In genomic region chr10:132427939-132428367, GRCh38 we compare ENCODE assay signal across 25 cellular contexts. TPM values are rescaled to one million over a fixed set of nuclear protein-coding genes. Genes with fewer than 3 reads are reported as not detected.
DNase-seq lines count a peak whose midpoint lies in the region; ATAC-seq, FAIRE-seq and TF ChIP-seq lines count a peak whose summit lies in the region.
"Had no signal": no experiment of that assay in that cellular context is flagged by ENCODE, and none has a peak within 500 bp of the region (broad histone marks: within the 10 kb centered on the region; RNA-seq: fewer than 3 reads in every experiment).

No MANE protein-coding gene starts in this region.

- no peak overlapping the region for H3K4me2 ChIP-seq in HepG2 (ENCODE audit: low read depth, low read length)
- H3K4me2 ChIP-seq: A549, GM23338, KMS-11 had no signal

- H3K4me1 ChIP-seq in HepG2 (ENCODE audit: insufficient read depth, low read length) (no peaks in the 10 kb centered on the region), right lobe of liver (no peaks in the 10 kb centered on the region)

- no peak for FAIRE-seq in HepG2 (lab: Jason Lieb, UNC)
- FAIRE-seq: A549 had no signal

- H3K9ac ChIP-seq in HepG2 (ENCODE audit: insufficient read depth, low read depth, low read length) = no peak overlapping the region
- H3K9ac ChIP-seq: KMS-11 had no signal

- BruUV-seq in HepG2 (replicated peaks; lab: Mats Ljungman, UMichigan) = no TSS peak

- H3K36me3 ChIP-seq in HepG2 (replicated peaks in 1 of 2; ENCODE audit: control insufficient read depth in 1 of 2, insufficient read depth in 2 of 2, low read length in 2 of 2) (no peaks in the 10 kb centered on the region), right lobe of liver (no peaks in the 10 kb centered on the region)

- TF ChIP-seq CTCF in HepG2 (CRISPR knock-in tag; IDR thresholded peaks at IDR 0.05) = no peak
- TF ChIP-seq CTCF in right lobe of liver (IDR thresholded peaks at IDR 0.05) = no peak

- H4K20me1 ChIP-seq in HepG2 (ENCODE audit: insufficient read depth, low read length) = no peaks in the 10 kb centered on the region

- no peak for TF ChIP-seq EP300 in HepG2 (IDR thresholded peaks at IDR 0.05; ENCODE audit: low read depth in 2 of 2, low read length in 2 of 2)
- TF ChIP-seq EP300 in HepG2 (CRISPR knock-in tag; IDR thresholded peaks at IDR 0.05; ENCODE audit: borderline replicate concordance) = no peak

- in situ Hi-C loops in HepG2 (cut with HindIII; ENCODE audit: extremely low pct_ligation_motif_present, low pct_unique_long_range_greater_than_20kb) = no loop called here

- no peak overlapping the region for H2AFZ ChIP-seq in HepG2 (ENCODE audit: low read length)
- H2AFZ ChIP-seq: GM23338 had no signal

- H3K27me3 ChIP-seq in HepG2 (ENCODE audit: control insufficient read depth in 1 of 2, insufficient read depth in 2 of 2, low read length in 2 of 2) (peaks cover 0 to 9% of the 10 kb centered on the region in 2 experiments; a peak in 2 of 5 replicates), right lobe of liver (no peaks in the 10 kb centered on the region)

- ATAC-seq in HepG2 = no peak
- ATAC-seq in right lobe of liver = no peak
- ATAC-seq in T-helper 17 cell = peak; percentile 14
- peak; percentile 36 for ATAC-seq in effector memory CD8-positive, alpha-beta T cell (replicated peaks)
- no peak for ATAC-seq in GM21528 (IDR thresholded peaks at IDR 0.05; ENCODE audit: low FRiP score, unreplicated experiment)
- ATAC-seq in HG02571 (IDR thresholded peaks at IDR 0.05; ENCODE audit: unreplicated experiment) = no peak
- ATAC-seq: GM23338, HCT116 had no signal

- H3K79me2 ChIP-seq in HepG2 (ENCODE audit: insufficient read depth, low read length) = no peaks in the 10 kb centered on the region

- no peak overlapping the region for H3K4me3 Mint-ChIP-seq in T-helper 17 cell
- no peak overlapping the region for H3K4me3 Mint-ChIP-seq in effector memory CD8-positive, alpha-beta T cell
- H3K4me3 Mint-ChIP-seq: B cell, CD14-positive monocyte, GM23338 had no signal

- H3K9me3 ChIP-seq in HepG2 (ENCODE audit: low read length) (no peaks in the 10 kb centered on the region), right lobe of liver (no peaks in the 10 kb centered on the region), T-helper 17 cell (ENCODE audit: control insufficient read depth, low read length, poor library complexity, severe bottlenecking) (no peaks in the 10 kb centered on the region)
- H3K9me3 ChIP-seq: A549 had no signal

- no peak for TF ChIP-seq RAD21 in HepG2 (CRISPR knock-in tag; IDR thresholded peaks at IDR 0.05)

- H3K27ac ChIP-seq in HepG2 (ENCODE audit: extremely low read length, insufficient read depth, low read length) = no peak overlapping the region
- H3K27ac ChIP-seq in right lobe of liver = no peak overlapping the region
- H3K27ac ChIP-seq: A549, KMS-11, RWPE1, SK-N-MC had no signal

- CTCF ChIA-PET in HepG2 (lab: Yijun Ruan, JAX; ENCODE audit: low intra/inter-chr PET ratio, low total read pairs) = no interaction called here

- H3K27me3 Mint-ChIP-seq in T-helper 17 cell = no peaks in the 10 kb centered on the region
- no peaks in the 10 kb centered on the region for H3K27me3 Mint-ChIP-seq in effector memory CD8-positive, alpha-beta T cell
- H3K27me3 Mint-ChIP-seq: B cell had no signal

- no peaks in the 10 kb centered on the region for H3K9me3 Mint-ChIP-seq in effector memory CD8-positive, alpha-beta T cell
- H3K9me3 Mint-ChIP-seq: CD14-positive monocyte, GM23338 had no signal

- no peak for DNase-seq in HepG2 (ENCODE audit: low spot score)
- DNase-seq in right lobe of liver = no peak
- DNase-seq in T-helper 17 cell = no peak
- no peak for DNase-seq in effector memory CD8-positive, alpha-beta T cell
- DNase-seq in glomerular visceral epithelial cell (ENCODE audit: extremely low spot score) = no peak
- no peak for DNase-seq in inferior parietal cortex (ENCODE audit: extremely low spot score)
- DNase-seq: DMS79 treated with DMSO at 0.1 percent for 48 hours; NCI-H1105; NCI-H146; NCI-H2029 treated with DMSO at 0.1 percent for 48 hours; NCI-H226; NCI-H510A treated with DMSO at 0.1 percent for 48 hours; NCI-H774; NK-92 treated with Interleukin-12 subunit alpha and Interleukin-12 subunit beta, amount 100 ng/mL, for 24 hours; SHP77 treated with DMSO at 0.1 percent for 48 hours had no signal

- no peak overlapping the region for H3K27ac Mint-ChIP-seq in T-helper 17 cell
- H3K27ac Mint-ChIP-seq in effector memory CD8-positive, alpha-beta T cell = no peak overlapping the region
- H3K27ac Mint-ChIP-seq: B cell, CD14-positive monocyte, GM23338 had no signal

- H3K36me3 Mint-ChIP-seq in T-helper 17 cell (ENCODE audit: low read depth) = no peaks in the 10 kb centered on the region
- peaks cover 4% of the 10 kb centered on the region for H3K36me3 Mint-ChIP-seq in effector memory CD8-positive, alpha-beta T cell (ENCODE audit: insufficient read depth)

- WGBS in HepG2 (ENCODE audit: low lambda C conversion rate) = 43% methylated on average over 2 of the region's 2 CpGs
- WGBS in right lobe of liver (ENCODE audit: insufficient coverage, low coverage, low lambda C conversion rate, missing lambda C conversion rate) = 94% methylated on average over 2 of the region's 2 CpGs

- no peak for TF ChIP-seq POLR2A in HepG2 (IDR thresholded peaks at IDR 0.05; ENCODE audit: insufficient read depth in 1 of 2, low read depth in 2 of 2, low read length in 2 of 2)
- TF ChIP-seq POLR2A in right lobe of liver (IDR thresholded peaks at IDR 0.05) = no peak

- POLR2A ChIA-PET in HepG2 (lab: Yijun Ruan, JAX) = no interaction called here

- peaks cover 7% of the 10 kb centered on the region for H3K4me1 Mint-ChIP-seq in T-helper 17 cell
- peaks cover 4 to 11% of the 10 kb centered on the region in 2 donors for H3K4me1 Mint-ChIP-seq in effector memory CD8-positive, alpha-beta T cell (ENCODE audit: low read depth in 2 of 2)

- intact Hi-C loops in HepG2 (cut with micrococcal nuclease; ENCODE audit: unreplicated experiment) (no loop called here), right lobe of liver (cut with DNase I) (no loop called here)

- H3K4me3 ChIP-seq in HepG2 (replicated peaks in 1 of 3; ENCODE audit: insufficient read depth in 1 of 3, low read depth in 2 of 3, low read length in 3 of 3) = no peak overlapping the region
- H3K4me3 ChIP-seq in right lobe of liver = no peak overlapping the region
- H3K4me3 ChIP-seq: A549, GM23338, SK-N-MC had no signal

TF ChIP-seq in HepG2, 621 proteins besides CTCF, POLR2A, EP300 and RAD21 (continues in another document):
- TF ChIP-seq MAFK (conservative IDR thresholded peaks at IDR 0.05 in 1 of 2, IDR thresholded peaks at IDR 0.05 in 1 of 2; ENCODE audit: low read length in 2 of 2) (peak; percentile 28 to 36; a peak in 1 of 4 replicates), HNF4A (CRISPR knock-in tag; IDR thresholded peaks at IDR 0.05) (no peak), CREB1 (IDR thresholded peaks at IDR 0.05) (peak; percentile 96), CREB1 (CRISPR knock-in tag; IDR thresholded peaks at IDR 0.05) (no peak), MAFF (IDR thresholded peaks at IDR 0.05; ENCODE audit: low read depth, low read length) (peak; percentile 17; the same call in 1 of the 2 replicates), PHB2 (IDR thresholded peaks at IDR 0.05; ENCODE audit: partially characterized antibody) (peak; percentile 46), NONO (IDR thresholded peaks at IDR 0.05) (0 out of 2 replicates have a peak, but pooled peaks have one; percentile 17), NONO (CRISPR knock-in tag; conservative IDR thresholded peaks at IDR 0.05) (no peak), DDIT3 (CRISPR knock-in tag; IDR thresholded peaks at IDR 0.05) (no peak), SP1 (IDR thresholded peaks at IDR 0.05) (0 out of 2 replicates have a peak, but pooled peaks have one; percentile 39), SP1 (CRISPR knock-in tag; IDR thresholded peaks at IDR 0.05) (no peak), ZNF207 (IDR thresholded peaks at IDR 0.05; ENCODE audit: borderline replicate concordance) (0 out of 2 replicates have a peak, but pooled peaks have one; percentile 37), ZNF776 (CRISPR knock-in tag; IDR thresholded peaks at IDR 0.05) (no peak), FOXP1 (IDR thresholded peaks at IDR 0.05) (0 out of 2 replicates have a peak, but pooled peaks have one; percentile 24), FOXP1 (CRISPR knock-in tag; IDR thresholded peaks at IDR 0.05) (no peak), SOX6 (IDR thresholded peaks at IDR 0.05) (peak; percentile 53; the same call in 1 of the 2 replicates), SOX6 (CRISPR knock-in tag; IDR thresholded peaks at IDR 0.05) (no peak), IKZF1 (IDR thresholded peaks at IDR 0.05) (peak; percentile 72; the same call in 1 of the 2 replicates)

RNA-seq across cellular contexts. Expression of gene PWWP2B, which starts 31.0 kb away (rescaled TPM):
- total RNA-seq in HepG2 (2016; rRNA removed; fragmentation: Illumina TruSeq; extraction: Trizol) (3.5 and 4.7 TPM in 2 replicates), right lobe of liver (10 to 100 TPM in 1 of 6 experiments, 1 to 10 TPM in 5; 3.0 to 12.2 (median 5.1) TPM), T-helper 17 cell (10 to 100 TPM; 15.7 to 16.7 TPM)
- 1.3 and 1.8 TPM in 2 replicates for total RNA-seq in HepG2 (2016; cell fraction: cytosol; rRNA removed; fragmentation: Illumina TruSeq; extraction: Trizol; ENCODE audit: low read depth)
- total RNA-seq in HepG2 (2016; cell fraction: insoluble cytoplasmic fraction; rRNA removed; fragmentation: Illumina TruSeq; extraction: Trizol) = 3.2 and 5.1 TPM in 2 replicates
- total RNA-seq in HepG2 (2016; cell fraction: membrane; rRNA removed; fragmentation: Illumina TruSeq; extraction: Trizol) = 3.2 and 3.7 TPM in 2 replicates
- total RNA-seq in HepG2 (2016; cell fraction: nucleus; rRNA removed; fragmentation: Illumina TruSeq; extraction: Trizol) = 2.9 and 3.1 TPM in 2 replicates
- polyA plus RNA-seq in HepG2 (2011; rRNA removed) = 2.3 and 3.7 TPM in 2 replicates
- polyA plus RNA-seq in HepG2 (2011; cell fraction: cytosol; rRNA removed) = 3.1 and 4.4 TPM in 2 replicates
- 12.7 and 14.5 TPM in 2 replicates for polyA plus RNA-seq in HepG2 (2011; cell fraction: nucleus; rRNA removed)
- polyA plus RNA-seq in HepG2 (2012) = 2.3 and 4.1 TPM in 2 replicates
- 1.2 and 1.3 TPM in 2 replicates for polyA plus RNA-seq in HepG2 (2016; cell fraction: cytosol; fragmentation: Illumina TruSeq; extraction: Trizol; ENCODE audit: low read depth)
- 2.8 and 3.2 TPM in 2 replicates for polyA plus RNA-seq in HepG2 (2016; cell fraction: insoluble cytoplasmic fraction; fragmentation: Illumina TruSeq; extraction: Trizol; ENCODE audit: low read depth)
- polyA plus RNA-seq in HepG2 (2016; cell fraction: membrane; fragmentation: Illumina TruSeq; extraction: Trizol; ENCODE audit: low read depth) = 2.2 and 2.3 TPM in 2 replicates
- polyA plus RNA-seq in HepG2 (2016; cell fraction: nucleus; fragmentation: Illumina TruSeq; extraction: Trizol; ENCODE audit: insufficient read depth, low read depth) = 5.4 and 5.6 TPM in 2 replicates
- 3.9 and 6.3 TPM in 2 replicates for polyA minus RNA-seq in HepG2 (2011; rRNA and poly(A)+ RNA removed; ENCODE audit: low replicate concordance)
- polyA minus RNA-seq in HepG2 (2011; cell fraction: cytosol; rRNA and poly(A)+ RNA removed) = 4.8 and 5.9 TPM in 2 replicates
- 2.7 and 3.5 TPM in 2 replicates for polyA minus RNA-seq in HepG2 (2011; cell fraction: nucleus; rRNA and poly(A)+ RNA removed)

Comparison
In these comparisons a context has a peak if more than half of its experiments do, and no peak if none do; other contexts are left out.
1. ATAC-seq: peak in T-helper 17 cell (single experiment) and effector memory CD8-positive, alpha-beta T cell (single experiment); none in HepG2 (single experiment), right lobe of liver (0 of 4), GM21528 (single experiment) and HG02571 (single experiment).